ENCODE assay signal across 17 cellular contexts in the genomic region with DNA sequence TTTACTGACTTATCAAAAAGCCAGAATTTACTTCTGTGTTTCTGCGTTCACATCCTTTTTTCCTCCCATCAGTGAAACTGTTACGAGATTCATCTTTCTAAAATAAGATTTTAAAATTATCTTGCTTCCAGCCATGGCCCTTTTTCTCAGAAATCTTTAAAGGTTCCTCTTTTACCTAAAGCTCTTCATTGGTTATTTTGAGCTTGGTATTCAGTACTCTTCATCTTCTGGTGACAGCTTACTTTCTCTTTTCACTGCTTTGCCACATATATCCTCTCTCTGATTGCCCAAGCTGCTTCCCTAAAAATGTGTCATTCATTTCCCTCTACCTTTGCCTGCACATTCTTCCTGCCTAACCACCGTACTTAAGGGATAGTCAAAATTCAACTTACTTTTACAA. TPM values are rescaled to one million over a fixed set of nuclear protein-coding genes. Genes with fewer than 3 reads are reported as not detected.
DNase-seq lines count a peak whose midpoint lies in the region; ATAC-seq, FAIRE-seq and TF ChIP-seq lines count a peak whose summit lies in the region.
"Had no signal": no experiment of that assay in that cellular context is flagged by ENCODE, and none has a peak within 500 bp of the region (broad histone marks: within the 10 kb centered on the region; RNA-seq: fewer than 3 reads in every experiment).

No MANE protein-coding gene starts in this region.

- H3K9ac ChIP-seq in kidney (ENCODE audit: low read length in 2 of 2) = no peak overlapping the region

- in situ Hi-C loops in ACHN (cut with HindIII; ENCODE audit: low pct_ligation_motif_present, low pct_unique_long_range_greater_than_20kb, low sequenced_read_pairs) = no loop called here

- FAIRE-seq in kidney (lab: Jason Lieb, UNC) = no peak
- FAIRE-seq: A549, HepG2 had no signal

- no peak overlapping the region for H3K4me3 ChIP-seq in kidney (ENCODE audit: low read length in 2 of 2)
- H3K4me3 ChIP-seq: A549, ascending aorta, skin epidermis had no signal

- no peaks in the 10 kb centered on the region for H3K4me1 ChIP-seq in kidney (ENCODE audit: control insufficient read depth in 1 of 2, insufficient read depth in 1 of 2, low read depth in 1 of 2, low read length in 2 of 2)
- H3K4me1 ChIP-seq: A549, ascending aorta had no signal

- peak overlapping the region in 1 of 2 donors; percentile 2 for H3K4me3 Mint-ChIP-seq in activated T-cell treated with anti-CD3 and anti-CD28 coated beads, Interleukin-2, amount 50 U/mL, for 72 hours
- peak overlapping the region; percentile 39 for H3K4me3 Mint-ChIP-seq in dendritic cell treated with granulocyte-macrophage colony-stimulating factor and Interleukin-4, amounts not matched to agents 40 ng/mL and 50 ng/mL, for 4 days
- H3K4me3 Mint-ChIP-seq in stimulated activated naive B cell treated with anti-CD40 and anti-IgM and Interleukin-4, amounts not matched to agents 10 μg/mL and 1 μg/mL and 100 μg/mL, for 72 hours = peak overlapping the region; percentile 36 to 45

- H3K9me3 Mint-ChIP-seq in activated T-cell treated with anti-CD3 and anti-CD28 coated beads, Interleukin-2, amount 50 U/mL, for 72 hours = no peaks in the 10 kb centered on the region
- H3K9me3 Mint-ChIP-seq in dendritic cell treated with granulocyte-macrophage colony-stimulating factor and Interleukin-4, amounts not matched to agents 40 ng/mL and 50 ng/mL, for 4 days = no peaks in the 10 kb centered on the region
- H3K9me3 Mint-ChIP-seq in stimulated activated naive B cell treated with anti-CD40 and anti-IgM and Interleukin-4, amounts not matched to agents 10 μg/mL and 1 μg/mL and 100 μg/mL, for 72 hours = peaks cover 0 to under 1% of the 10 kb centered on the region in 2 donors

- H3K36me3 ChIP-seq in kidney (ENCODE audit: control insufficient read depth in 1 of 2, insufficient read depth in 2 of 2, low read length in 2 of 2) = peaks cover 2 to 5% of the 10 kb centered on the region in 2 donors

- no peak overlapping the region for H3K27ac ChIP-seq in kidney (ENCODE audit: low read depth in 2 of 2, low read length in 2 of 2)
- H3K27ac ChIP-seq: A549, ascending aorta, skin epidermis had no signal

- no peak for TF ChIP-seq CTCF in kidney (IDR thresholded peaks at IDR 0.05; ENCODE audit: borderline replicate concordance, extremely low read depth, insufficient read depth)

- H3K36me3 Mint-ChIP-seq in activated T-cell treated with anti-CD3 and anti-CD28 coated beads, Interleukin-2, amount 50 U/mL, for 72 hours (ENCODE audit: insufficient read depth in 2 of 2) = peaks cover 7 to 12% of the 10 kb centered on the region in 2 donors
- H3K36me3 Mint-ChIP-seq in dendritic cell treated with granulocyte-macrophage colony-stimulating factor and Interleukin-4, amounts not matched to agents 40 ng/mL and 50 ng/mL, for 4 days (ENCODE audit: low read depth) = peaks cover 76% of the 10 kb centered on the region
- peaks cover 11 to 30% of the 10 kb centered on the region in 2 donors for H3K36me3 Mint-ChIP-seq in stimulated activated naive B cell treated with anti-CD40 and anti-IgM and Interleukin-4, amounts not matched to agents 10 μg/mL and 1 μg/mL and 100 μg/mL, for 72 hours

- no peak for DNase-seq in activated T-cell treated with anti-CD3 and anti-CD28 coated beads, Interleukin-2, amount 50 U/mL, for 72 hours
- DNase-seq in activated T-cell treated with anti-CD3 and anti-CD28 coated beads for 4 hours = no peak
- peak; percentile 34 for DNase-seq in SIG-M5 (lab: John Stamatoyannopoulos, UW)
- DNase-seq in stimulated activated naive B cell treated with anti-CD40 and anti-IgM and Interleukin-4, amounts not matched to agents 10 μg/mL and 1 μg/mL and 100 μg/mL, for 72 hours = no peak
- no peak for DNase-seq in NCI-H2081 treated with DMSO at 0.1 percent for 48 hours (lab: John Stamatoyannopoulos, UW)
- no peak for DNase-seq in kidney
- DNase-seq in ACHN = no peak
- DNase-seq: cortex of kidney, hippocampal formation, NCI-H1436, NCI-H510A treated with DMSO at 0.1 percent for 48 hours had no signal

- H3K4me1 Mint-ChIP-seq in activated T-cell treated with anti-CD3 and anti-CD28 coated beads, Interleukin-2, amount 50 U/mL, for 72 hours (ENCODE audit: low read depth) = peaks cover 70% of the 10 kb centered on the region
- H3K4me1 Mint-ChIP-seq in dendritic cell treated with granulocyte-macrophage colony-stimulating factor and Interleukin-4, amounts not matched to agents 40 ng/mL and 50 ng/mL, for 4 days (ENCODE audit: low read depth) = peaks cover 55% of the 10 kb centered on the region
- peaks cover 27 to 60% of the 10 kb centered on the region in 2 donors for H3K4me1 Mint-ChIP-seq in stimulated activated naive B cell treated with anti-CD40 and anti-IgM and Interleukin-4, amounts not matched to agents 10 μg/mL and 1 μg/mL and 100 μg/mL, for 72 hours

- no peaks in the 10 kb centered on the region for H3K9me3 ChIP-seq in kidney (ENCODE audit: control insufficient read depth in 1 of 2, low read length in 2 of 2)
- H3K9me3 ChIP-seq: A549, ascending aorta had no signal

- intact Hi-C loops in dendritic cell treated with granulocyte-macrophage colony-stimulating factor and Interleukin-4, amounts not matched to agents 40 ng/mL and 50 ng/mL, for 4 days (cut with micrococcal nuclease) = loop anchor here (2.0 kb wide), 1 partner anchor 30 kb away; no protein-coding TSS in a partner anchor
- intact Hi-C loops in kidney (cut with DNase I) = no loop called here

- ATAC-seq in activated T-cell treated with anti-CD3 and anti-CD28 coated beads, Interleukin-2, amount 50 U/mL, for 72 hours (replicated peaks in 1 of 2) = no peak
- peak; percentile 66 to 69 for ATAC-seq in stimulated activated naive B cell treated with anti-CD40 and anti-IgM and Interleukin-4, amounts not matched to agents 10 μg/mL and 1 μg/mL and 100 μg/mL, for 72 hours (replicated peaks)
- ATAC-seq: A549, esophagus mucosa, HepG2 had no signal

- H3K27me3 Mint-ChIP-seq in activated T-cell treated with anti-CD3 and anti-CD28 coated beads, Interleukin-2, amount 50 U/mL, for 72 hours (ENCODE audit: low read depth) = no peaks in the 10 kb centered on the region
- H3K27me3 Mint-ChIP-seq in dendritic cell treated with granulocyte-macrophage colony-stimulating factor and Interleukin-4, amounts not matched to agents 40 ng/mL and 50 ng/mL, for 4 days = no peaks in the 10 kb centered on the region
- H3K27me3 Mint-ChIP-seq in stimulated activated naive B cell treated with anti-CD40 and anti-IgM and Interleukin-4, amounts not matched to agents 10 μg/mL and 1 μg/mL and 100 μg/mL, for 72 hours = no peaks in the 10 kb centered on the region

- H3K27ac Mint-ChIP-seq in activated T-cell treated with anti-CD3 and anti-CD28 coated beads, Interleukin-2, amount 50 U/mL, for 72 hours = peak overlapping the region; percentile 20
- peak overlapping the region; percentile 26 for H3K27ac Mint-ChIP-seq in dendritic cell treated with granulocyte-macrophage colony-stimulating factor and Interleukin-4, amounts not matched to agents 40 ng/mL and 50 ng/mL, for 4 days
- peak overlapping the region; percentile 67 for H3K27ac Mint-ChIP-seq in stimulated activated naive B cell treated with anti-CD40 and anti-IgM and Interleukin-4, amounts not matched to agents 10 μg/mL and 1 μg/mL and 100 μg/mL, for 72 hours

RNA-seq across cellular contexts. Expression of a gene that starts 32.3 kb away (rescaled TPM):
- total RNA-seq in activated T-cell treated with anti-CD3 and anti-CD28 coated beads, Interleukin-2, amount 50 U/mL, for 72 hours = 10 to 100 TPM; 31.0 to 33.5 TPM
- 50.8 TPM for total RNA-seq in kidney
- polyA plus RNA-seq in kidney (ENCODE audit: insufficient read depth, low read depth, low replicate concordance) = 7.9 TPM

Comparison
In these comparisons a context has a peak if more than half of its experiments do, and no peak if none do; other contexts are left out.
1. ATAC-seq: peak in stimulated activated naive B cell treated with anti-CD40 and anti-IgM and Interleukin-4, amounts not matched to agents 10 μg/mL and 1 μg/mL and 100 μg/mL, for 72 hours (2 of 2); none in activated T-cell treated with anti-CD3 and anti-CD28 coated beads, Interleukin-2, amount 50 U/mL, for 72 hours (0 of 2).
2. Peak in every context shown above with its lines, with median percentiles within 50 percentile points of each other: H3K27ac Mint-ChIP-seq.